ENCODE assay signal across 14 cellular contexts in the genomic region with DNA sequence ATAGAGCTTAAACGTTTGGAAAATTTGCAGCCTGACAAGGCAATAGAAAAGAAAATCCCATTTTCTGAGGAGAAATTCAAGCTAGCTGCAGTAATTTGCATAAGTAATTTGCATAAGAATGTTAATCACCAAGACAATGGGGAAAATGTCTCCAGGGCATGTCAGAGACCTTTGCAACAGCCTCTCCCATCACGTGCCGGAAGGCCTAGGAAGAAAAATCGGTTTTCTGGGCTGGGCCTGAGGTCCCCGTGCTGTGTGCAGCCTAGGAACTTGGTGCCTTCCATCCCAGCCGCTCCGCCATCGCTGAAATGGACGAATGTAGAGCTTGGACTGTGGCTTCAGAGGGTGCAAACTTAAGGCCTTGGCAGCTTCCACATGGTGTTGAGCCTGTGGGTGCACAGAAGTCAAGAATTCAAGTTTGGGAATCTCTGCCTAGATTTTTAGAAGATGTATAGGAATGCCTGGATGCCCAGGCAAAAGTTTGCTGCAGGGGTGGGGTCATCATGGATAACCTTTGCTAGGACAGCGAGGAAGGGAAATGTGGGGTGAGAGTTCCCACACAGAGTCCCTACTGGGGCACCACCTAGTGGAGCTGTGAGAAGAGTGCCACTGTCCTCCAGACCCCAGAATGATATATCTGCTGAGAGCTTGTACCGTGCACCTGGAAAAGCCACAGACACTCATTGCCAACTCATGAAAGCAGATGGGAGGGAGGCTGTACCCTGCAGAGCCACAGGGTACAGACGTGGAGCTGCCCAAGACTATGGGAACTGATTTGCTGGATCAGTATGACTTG.
A peak's percentile ranks its signal among the peaks of the same experiment; 100 is the strongest.
DNase-seq lines count a peak whose midpoint lies in the region; ATAC-seq, FAIRE-seq and TF ChIP-seq lines count a peak whose summit lies in the region.
"Had no signal": no experiment of that assay in that cellular context is flagged by ENCODE, and none has a peak within 500 bp of the region (broad histone marks: within the 10 kb centered on the region; RNA-seq: fewer than 3 reads in every experiment).

No MANE protein-coding gene starts in this region.

- intact Hi-C loops in K562 (cut with micrococcal nuclease), result loop anchor here (1.0 kb wide), 1 partner anchor 165 kb away; the partner anchor contains the start of gene GULP1
- intact Hi-C loops in mucosa of descending colon (cut with DNase I, micrococcal nuclease), result no loop called here
- intact Hi-C loops in activated T-helper 2 cell treated with anti-CD3 and anti-CD28 coated beads, Interferon-gamma antibody, Interleukin-2, Interleukin-4, amounts not matched to agents 10 μg/mL and 5 μg/mL and 100 μg/mL, durations not matched to agents 14 hours and 24 hours and 36 hours (cut with micrococcal nuclease), result no loop called here

- H3K4me1 ChIP-seq in K562 (replicated peaks in 1 of 2; ENCODE audit: control insufficient read depth in 2 of 2, insufficient read depth in 2 of 2, low read length in 2 of 2) (no peaks in the 10 kb centered on the region), mucosa of descending colon (ENCODE audit: low read depth) (no peaks in the 10 kb centered on the region)
- H3K4me1 ChIP-seq: spleen had no signal

- no peaks in the 10 kb centered on the region for H3K36me3 ChIP-seq in K562 (ENCODE audit: control insufficient read depth, insufficient read depth, low read length)
- no peaks in the 10 kb centered on the region for H3K36me3 ChIP-seq in mucosa of descending colon (ENCODE audit: low read depth)
- H3K36me3 ChIP-seq: gastrocnemius medialis, MG63, spleen, thoracic aorta had no signal

- TF ChIP-seq POLR2A in K562 (conservative IDR thresholded peaks at IDR 0.05), result no peak

- H3K9me3 ChIP-seq in K562 (replicated peaks; ENCODE audit: control insufficient read depth, insufficient read depth, low read depth, low read length), result no peaks in the 10 kb centered on the region
- no peaks in the 10 kb centered on the region for H3K9me3 ChIP-seq in mucosa of descending colon
- H3K9me3 ChIP-seq: gastrocnemius medialis, thoracic aorta had no signal

- no peak overlapping the region for H3K4me3 Mint-ChIP-seq in neural crest cell
- H3K4me3 Mint-ChIP-seq in activated CD4-positive, alpha-beta memory T cell treated with anti-CD3 and anti-CD28 coated beads, Interleukin-2, amount 10 ng/mL, durations not matched to agents 7 days and 5 days, result no peak overlapping the region
- H3K4me3 Mint-ChIP-seq in activated T-helper 2 cell treated with anti-CD3 and anti-CD28 coated beads, Interferon-gamma antibody, Interleukin-2, Interleukin-4, amounts not matched to agents 10 μg/mL and 5 μg/mL and 100 μg/mL, durations not matched to agents 14 hours and 24 hours and 36 hours (ENCODE audit: low read depth), result no peak overlapping the region
- H3K4me3 Mint-ChIP-seq: activated naive CD8-positive, alpha-beta T cell treated with anti-CD3 and anti-CD28 coated beads, Interleukin-2, amount 10 ng/mL, durations not matched to agents 7 days and 5 days; nephron progenitor cell had no signal

- POLR2A ChIA-PET in K562 (lab: Yijun Ruan, JAX), result interaction anchor here (0.6 kb wide), 1 partner anchor 212 kb away, joined by 3 read pairs; no protein-coding TSS in a partner anchor
- POLR2A ChIA-PET in activated CD4-positive, alpha-beta memory T cell treated with anti-CD3 and anti-CD28 coated beads, Interleukin-2, amount 10 ng/mL, durations not matched to agents 7 days and 5 days (lab: Charles Lee), result no interaction called here

- in situ Hi-C loops in K562 (cut with MboI), result no loop called here

- no peak overlapping the region for H3K9ac ChIP-seq in K562 (ENCODE audit: insufficient read depth in 1 of 2, low read depth in 2 of 2, low read length in 2 of 2)

- CTCF ChIA-PET in K562 (lab: Yijun Ruan, JAX; ENCODE audit: low intra/inter-chr PET ratio), result no interaction called here
- CTCF ChIA-PET in activated CD4-positive, alpha-beta memory T cell treated with anti-CD3 and anti-CD28 coated beads, Interleukin-2, amount 10 ng/mL, durations not matched to agents 7 days and 5 days (lab: Charles Lee), result no interaction called here

- TF ChIP-seq RAD21 in K562 (CRISPR knock-in tag; conservative IDR thresholded peaks at IDR 0.05 in 1 of 2, IDR thresholded peaks at IDR 0.05 in 1 of 2), result peak in 1 of 2 experiments; percentile 39; a peak in 2 of 4 replicates

- peak; percentile 19 for DNase-seq in LHCN-M2 (ENCODE audit: low read depth)
- peak in 1 of 4 experiments; percentile 11 for DNase-seq in K562 (ENCODE audit: extremely low read depth in 1 of 4, low spot score in 3 of 4)
- no peak for DNase-seq in neural crest cell (ENCODE audit: low read depth, low spot score)
- DNase-seq in SIG-M5 (lab: John Stamatoyannopoulos, UW), result no peak
- DNase-seq in activated CD4-positive, alpha-beta memory T cell treated with anti-CD3 and anti-CD28 coated beads, Interleukin-2, amount 10 ng/mL, durations not matched to agents 7 days and 5 days, result no peak
- no peak for DNase-seq in mucosa of descending colon
- no peak for DNase-seq in activated T-helper 2 cell treated with anti-CD3 and anti-CD28 coated beads, Interferon-gamma antibody, Interleukin-2, Interleukin-4, amounts not matched to agents 10 μg/mL and 5 μg/mL and 100 μg/mL, durations not matched to agents 14 hours and 24 hours and 36 hours (ENCODE audit: low spot score)
- DNase-seq: activated naive CD8-positive, alpha-beta T cell treated with anti-CD3 and anti-CD28 coated beads, Interleukin-2, amount 10 ng/mL, durations not matched to agents 7 days and 5 days; gastrocnemius medialis; MG63; nephron progenitor cell; spleen had no signal

- H3K27me3 Mint-ChIP-seq in neural crest cell (ENCODE audit: low read depth), result no peaks in the 10 kb centered on the region
- H3K27me3 Mint-ChIP-seq in activated CD4-positive, alpha-beta memory T cell treated with anti-CD3 and anti-CD28 coated beads, Interleukin-2, amount 10 ng/mL, durations not matched to agents 7 days and 5 days, result no peaks in the 10 kb centered on the region
- no peaks in the 10 kb centered on the region for H3K27me3 Mint-ChIP-seq in activated T-helper 2 cell treated with anti-CD3 and anti-CD28 coated beads, Interferon-gamma antibody, Interleukin-2, Interleukin-4, amounts not matched to agents 10 μg/mL and 5 μg/mL and 100 μg/mL, durations not matched to agents 14 hours and 24 hours and 36 hours (ENCODE audit: low read depth)
- H3K27me3 Mint-ChIP-seq: activated naive CD8-positive, alpha-beta T cell treated with anti-CD3 and anti-CD28 coated beads, Interleukin-2, amount 10 ng/mL, durations not matched to agents 7 days and 5 days had no signal

- H2AFZ ChIP-seq in K562 (ENCODE audit: low read depth, low read length), result no peak overlapping the region

- no peaks in the 10 kb centered on the region for H3K79me2 ChIP-seq in K562 (ENCODE audit: control insufficient read depth, insufficient read depth, low read length)

- ATAC-seq in K562 (peak; percentile 78), mucosa of descending colon (no peak)
- ATAC-seq: gastrocnemius medialis had no signal

- peaks cover 24% of the 10 kb centered on the region for H3K9me3 Mint-ChIP-seq in neural crest cell
- no peaks in the 10 kb centered on the region for H3K9me3 Mint-ChIP-seq in activated CD4-positive, alpha-beta memory T cell treated with anti-CD3 and anti-CD28 coated beads, Interleukin-2, amount 10 ng/mL, durations not matched to agents 7 days and 5 days
- no peaks in the 10 kb centered on the region for H3K9me3 Mint-ChIP-seq in activated T-helper 2 cell treated with anti-CD3 and anti-CD28 coated beads, Interferon-gamma antibody, Interleukin-2, Interleukin-4, amounts not matched to agents 10 μg/mL and 5 μg/mL and 100 μg/mL, durations not matched to agents 14 hours and 24 hours and 36 hours
- H3K9me3 Mint-ChIP-seq: activated naive CD8-positive, alpha-beta T cell treated with anti-CD3 and anti-CD28 coated beads, Interleukin-2, amount 10 ng/mL, durations not matched to agents 7 days and 5 days had no signal

- H3K27ac Mint-ChIP-seq in neural crest cell (ENCODE audit: unreplicated experiment), result peak overlapping the region; percentile 27
- H3K27ac Mint-ChIP-seq in activated CD4-positive, alpha-beta memory T cell treated with anti-CD3 and anti-CD28 coated beads, Interleukin-2, amount 10 ng/mL, durations not matched to agents 7 days and 5 days, result no peak overlapping the region
- H3K27ac Mint-ChIP-seq in activated T-helper 2 cell treated with anti-CD3 and anti-CD28 coated beads, Interferon-gamma antibody, Interleukin-2, Interleukin-4, amounts not matched to agents 10 μg/mL and 5 μg/mL and 100 μg/mL, durations not matched to agents 14 hours and 24 hours and 36 hours, result no peak overlapping the region
- H3K27ac Mint-ChIP-seq: activated naive CD8-positive, alpha-beta T cell treated with anti-CD3 and anti-CD28 coated beads, Interleukin-2, amount 10 ng/mL, durations not matched to agents 7 days and 5 days had no signal

- H3K27me3 ChIP-seq in K562 (ENCODE audit: control insufficient read depth in 2 of 2, insufficient read depth in 2 of 2, low read length in 2 of 2), result no peaks in the 10 kb centered on the region
- H3K27me3 ChIP-seq: gastrocnemius medialis, MG63, spleen had no signal

- H3K36me3 Mint-ChIP-seq in neural crest cell (ENCODE audit: low read depth), result peaks cover 41% of the 10 kb centered on the region
- no peaks in the 10 kb centered on the region for H3K36me3 Mint-ChIP-seq in activated CD4-positive, alpha-beta memory T cell treated with anti-CD3 and anti-CD28 coated beads, Interleukin-2, amount 10 ng/mL, durations not matched to agents 7 days and 5 days (ENCODE audit: low read depth)
- no peaks in the 10 kb centered on the region for H3K36me3 Mint-ChIP-seq in activated T-helper 2 cell treated with anti-CD3 and anti-CD28 coated beads, Interferon-gamma antibody, Interleukin-2, Interleukin-4, amounts not matched to agents 10 μg/mL and 5 μg/mL and 100 μg/mL, durations not matched to agents 14 hours and 24 hours and 36 hours (ENCODE audit: low read depth)
- H3K36me3 Mint-ChIP-seq: activated naive CD8-positive, alpha-beta T cell treated with anti-CD3 and anti-CD28 coated beads, Interleukin-2, amount 10 ng/mL, durations not matched to agents 7 days and 5 days had no signal

- no peaks in the 10 kb centered on the region for H4K20me1 ChIP-seq in K562 (replicated peaks; ENCODE audit: control insufficient read depth, insufficient read depth, low read length)

- H3K27ac ChIP-seq in K562 (ENCODE audit: extremely low read depth, low read depth, low read length), result no peak overlapping the region
- H3K27ac ChIP-seq: gastrocnemius medialis, spleen, thoracic aorta had no signal

- peak; percentile 35; the same call in 1 of the 2 replicates for TF ChIP-seq CTCF in GM12874 (IDR thresholded peaks at IDR 0.05; ENCODE audit: insufficient read depth, low read depth, low read length)
- TF ChIP-seq CTCF in K562 (IDR thresholded peaks at IDR 0.05 in 2 of 3, conservative IDR thresholded peaks at IDR 0.05 in 1 of 3; ENCODE audit: insufficient read depth in 2 of 3, low read depth in 1 of 3, low read length in 3 of 3), result peak; percentile 24 to 30 (median 26); a peak in 4 of 6 replicates
- TF ChIP-seq CTCF in neural crest cell (conservative IDR thresholded peaks at IDR 0.05), result no peak
- no peak for TF ChIP-seq CTCF in mucosa of descending colon (IDR thresholded peaks at IDR 0.05)

- no TSS peak for BruUV-seq in K562 (replicated peaks; lab: Mats Ljungman, UMichigan)

- 79% methylated on average over 10 of the region's 12 CpGs for WGBS in K562 (ENCODE audit: insufficient coverage, low coverage, missing lambda C conversion rate)

- H3K4me2 ChIP-seq in K562 (ENCODE audit: insufficient read depth, low read length), result no peak overlapping the region

- H3K4me1 Mint-ChIP-seq in neural crest cell, result peaks cover 10% of the 10 kb centered on the region
- no peaks in the 10 kb centered on the region for H3K4me1 Mint-ChIP-seq in activated CD4-positive, alpha-beta memory T cell treated with anti-CD3 and anti-CD28 coated beads, Interleukin-2, amount 10 ng/mL, durations not matched to agents 7 days and 5 days
- H3K4me1 Mint-ChIP-seq in activated T-helper 2 cell treated with anti-CD3 and anti-CD28 coated beads, Interferon-gamma antibody, Interleukin-2, Interleukin-4, amounts not matched to agents 10 μg/mL and 5 μg/mL and 100 μg/mL, durations not matched to agents 14 hours and 24 hours and 36 hours (ENCODE audit: low read depth), result no peaks in the 10 kb centered on the region
- H3K4me1 Mint-ChIP-seq: activated naive CD8-positive, alpha-beta T cell treated with anti-CD3 and anti-CD28 coated beads, Interleukin-2, amount 10 ng/mL, durations not matched to agents 7 days and 5 days; nephron progenitor cell had no signal

- H3K9me1 ChIP-seq in K562 (ENCODE audit: control insufficient read depth, insufficient read depth, low read length), result no peaks in the 10 kb centered on the region

- TF ChIP-seq EP300 in K562 (IDR thresholded peaks at IDR 0.05; ENCODE audit: low read length), result no peak

- FAIRE-seq in K562 (lab: Jason Lieb, UNC), result no peak

- H3K4me3 ChIP-seq in K562 (no peak overlapping the region), mucosa of descending colon (no peak overlapping the region)
- H3K4me3 ChIP-seq: gastrocnemius medialis, MG63, spleen, thoracic aorta had no signal

Comparison
In these comparisons a context has a peak if more than half of its experiments do, and no peak if none do; other contexts are left out.
1. CTCF ChIP-seq: peak in GM12874 (single experiment) and K562 (3 of 3); none in neural crest cell (single experiment) and mucosa of descending colon (single experiment).